In genomic region chr9:111399772-111400563, GRCh38 we compare ENCODE assay signal across 8 cellular contexts.
DNase-seq lines count a peak whose midpoint lies in the region; ATAC-seq and TF ChIP-seq lines count a peak whose summit lies in the region.

No MANE protein-coding gene starts in this region.

- intact Hi-C loops in right cardiac atrium (cut with DNase I) = no loop called here

- no peak overlapping the region for H3K27ac ChIP-seq in right cardiac atrium (ENCODE audit: low read length)

- DNase-seq in D341Med (ENCODE audit: low spot score) (peak; percentile 41), HEK293T (ENCODE audit: extremely low spot score) (peak; percentile 39), islet precursor cell (peak; percentile 65), right cardiac atrium (no peak), C1 segment of cervical spinal cord (lab: John Stamatoyannopoulos, UW) (no peak), DMS153 (lab: John Stamatoyannopoulos, UW) (no peak)

- CTCF ChIA-PET in HEK293T (lab: Yijun Ruan, JAX) = interaction anchor here (1.0 to 1.2 kb wide), 3 partner anchors 9 to 12 kb away, joined by 3 to 4 read pairs (median 3); no protein-coding TSS in a partner anchor

- POLR2A ChIA-PET in HEK293T (lab: Yijun Ruan, JAX) = no interaction called here

- H3K4me1 ChIP-seq in right cardiac atrium (ENCODE audit: control insufficient read depth, insufficient read depth, low read length) = no peaks in the 10 kb centered on the region

- H3K27me3 ChIP-seq in right cardiac atrium (ENCODE audit: control insufficient read depth, insufficient read depth) = no peaks in the 10 kb centered on the region

- 97% methylated on average over 4 of the region's 4 CpGs for whole genome bisulfite sequencing in right cardiac atrium

- no peak overlapping the region for H3K4me3 ChIP-seq in right cardiac atrium (ENCODE audit: low read length)

- no peaks in the 10 kb centered on the region for H3K9me3 ChIP-seq in right cardiac atrium (ENCODE audit: control insufficient read depth, low read length)

- peak; percentile 68 for ATAC-seq in SK-N-SH treated with all-trans-retinoic acid at 6 μM for 48 hours
- no peak for ATAC-seq in right cardiac atrium
- no peak for ATAC-seq in GM19452 (IDR thresholded peaks at IDR 0.05; ENCODE audit: unreplicated experiment)

TF ChIP-seq in HEK293T, 16 proteins besides CTCF, POLR2A, EP300 and RAD21:
- TF ChIP-seq ELF4 (IDR thresholded peaks at IDR 0.05) (no peak), FOXM1 (IDR thresholded peaks at IDR 0.05; ENCODE audit: borderline replicate concordance) (no peak), NFRKB (IDR thresholded peaks at IDR 0.05) (no peak), FOXK2 (IDR thresholded peaks at IDR 0.05) (no peak), ZNF384 (IDR thresholded peaks at IDR 0.05) (no peak), LEF1 (IDR thresholded peaks at IDR 0.05; ENCODE audit: borderline replicate concordance) (no peak)

TF ChIP-seq in SK-N-SH treated with all-trans-retinoic acid at 6 μM for 48 hours, 23 proteins besides CTCF, POLR2A, EP300 and RAD21:
- no peak for TF ChIP-seq ZFP3 (CRISPR knock-in tag; IDR thresholded peaks at IDR 0.05)
- no peak for TF ChIP-seq GLIS3 (CRISPR knock-in tag; IDR thresholded peaks at IDR 0.05)
- TF ChIP-seq ZNF8 (CRISPR knock-in tag; IDR thresholded peaks at IDR 0.05) = no peak
- TF ChIP-seq ZNF70 (CRISPR knock-in tag; IDR thresholded peaks at IDR 0.05) = no peak
- no peak for TF ChIP-seq ZNF565 (CRISPR knock-in tag; conservative IDR thresholded peaks at IDR 0.05; ENCODE audit: low read depth)
- no peak for TF ChIP-seq CSRNP3 (CRISPR knock-in tag; IDR thresholded peaks at IDR 0.05)
- TF ChIP-seq ARNTL (CRISPR knock-in tag; IDR thresholded peaks at IDR 0.05; ENCODE audit: borderline replicate concordance, low read depth) = no peak
- no peak for TF ChIP-seq POU6F1 (CRISPR knock-in tag; IDR thresholded peaks at IDR 0.05; ENCODE audit: borderline replicate concordance, low read depth)
- no peak for TF ChIP-seq BACH2 (CRISPR knock-in tag; IDR thresholded peaks at IDR 0.05; ENCODE audit: borderline replicate concordance)
- TF ChIP-seq PPARA (CRISPR knock-in tag; IDR thresholded peaks at IDR 0.05; ENCODE audit: borderline replicate concordance) = no peak
- TF ChIP-seq ESRRG (CRISPR knock-in tag; IDR thresholded peaks at IDR 0.05) = no peak
- no peak for TF ChIP-seq OSR1 (CRISPR knock-in tag; IDR thresholded peaks at IDR 0.05)
- no peak for TF ChIP-seq TSHZ2 (CRISPR knock-in tag; IDR thresholded peaks at IDR 0.05)

Comparison
In these comparisons a context has a peak if more than half of its experiments do, and no peak if none do; other contexts are left out.
1. DNase-seq: peak in D341Med (single experiment), HEK293T (single experiment) and islet precursor cell (single experiment); none in right cardiac atrium (0 of 3), C1 segment of cervical spinal cord (0 of 14) and DMS153 (single experiment).